In the genomic region with DNA sequence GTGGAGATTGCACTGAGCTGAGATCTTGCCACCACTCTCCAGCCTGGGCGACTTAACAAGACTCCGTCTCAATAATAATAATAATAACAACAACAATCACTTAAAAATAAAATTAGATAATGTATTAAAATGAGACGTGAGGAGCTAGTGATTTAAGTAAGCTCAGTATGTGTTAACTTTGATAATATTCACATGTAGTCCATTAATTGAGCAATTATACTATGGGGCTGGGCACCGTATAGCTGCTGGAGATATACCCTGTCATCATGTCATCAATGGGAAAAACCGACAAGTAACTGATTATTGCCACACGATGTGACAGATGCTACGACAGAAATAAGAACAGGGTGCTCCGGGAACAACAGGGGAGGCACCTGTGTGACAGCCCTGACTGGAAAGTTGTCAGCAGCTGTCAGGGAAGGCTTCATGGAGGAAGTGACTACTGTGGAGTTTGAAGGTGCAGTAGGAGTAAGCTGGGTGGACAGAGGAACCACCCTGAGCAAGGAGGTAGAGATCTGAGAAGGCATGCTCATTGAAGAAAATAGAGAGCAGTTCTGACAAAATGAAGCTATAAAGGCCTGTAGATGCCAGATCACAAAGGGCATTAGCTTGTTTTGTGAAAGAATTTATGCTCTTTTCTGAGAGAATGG, we compare ENCODE assay signal across 8 cellular contexts. TPM values are rescaled to one million over a fixed set of nuclear protein-coding genes. Genes with fewer than 3 reads are reported as not detected.
A peak's percentile ranks its signal among the peaks of the same experiment; 100 is the strongest.
DNase-seq lines count a peak whose midpoint lies in the region; ATAC-seq and TF ChIP-seq lines count a peak whose summit lies in the region.

No MANE protein-coding gene starts in this region.

- H3K4me1 ChIP-seq in iPS-15b (ENCODE audit: control insufficient read depth, insufficient read depth, low read length): peaks cover 11% of the 10 kb centered on the region
- peaks cover 25 to 38% (median 33%) of the 10 kb centered on the region in 4 donors for H3K4me1 ChIP-seq in stomach

- WGBS in stomach, 5 donors: 86 to 94% (median 88%) methylated on average over 8 of the region's 8 CpGs

- H3K27ac ChIP-seq in VCaP: peak overlapping the region; percentile 98
- peak overlapping the region in 4 of 5 donors; percentile 98 to 100 (median 100) for H3K27ac ChIP-seq in stomach

- TF ChIP-seq POLR2A in stomach (IDR thresholded peaks at IDR 0.05): no peak

- H3K36me3 ChIP-seq in iPS-15b (ENCODE audit: control insufficient read depth, insufficient read depth, low read length) (no peaks in the 10 kb centered on the region), stomach (no peaks in the 10 kb centered on the region)

- no peak overlapping the region for H3K9ac ChIP-seq in iPS-15b (ENCODE audit: low read depth, low read length)

- H3K9me3 ChIP-seq in iPS-15b (ENCODE audit: control insufficient read depth, insufficient read depth, low read length) (no peaks in the 10 kb centered on the region), stomach (no peaks in the 10 kb centered on the region)

- ATAC-seq in GM21515 (IDR thresholded peaks at IDR 0.05; ENCODE audit: unreplicated experiment): no peak

- TF ChIP-seq CTCF in VCaP (conservative IDR thresholded peaks at IDR 0.05) (no peak), stomach (IDR thresholded peaks at IDR 0.05) (no peak)

- no peak for TF ChIP-seq EP300 in stomach (IDR thresholded peaks at IDR 0.05)

- intact Hi-C loops in stomach (cut with DNase I; ENCODE audit: low total_unique reads): no loop called here

- H3K27me3 ChIP-seq in iPS-15b (ENCODE audit: control insufficient read depth, insufficient read depth, low read length) (peaks cover 10% of the 10 kb centered on the region), stomach (peaks cover 0 to 14% (median 0%) of the 10 kb centered on the region in 3 donors)

- DNase-seq in NCI-H82 (lab: John Stamatoyannopoulos, UW) (peak; percentile 32), NCI-H82 treated with DMSO at 0.1 percent for 48 hours (lab: John Stamatoyannopoulos, UW; ENCODE audit: unreplicated experiment) (no peak), stomach (no peak), NCI-H69 (lab: John Stamatoyannopoulos, UW) (no peak)
- no peak for DNase-seq in stimulated activated CD4-positive, alpha-beta T cell treated with anti-CD3 and anti-CD28 coated beads, Interleukin-4, amount 100 ng/mL, for 4 hours

- H3K4me3 ChIP-seq in iPS-15b (ENCODE audit: low read depth, low read length) (peak overlapping the region; percentile 91), stomach (peak overlapping the region; percentile 71 to 90 (median 80))

RNA-seq across cellular contexts. Expression of a gene that starts 0.9 kb away (rescaled TPM):
- 10 to 100 TPM in 3 of 5 donors, 1 to 10 TPM in 2; 5.5 to 35.4 (median 16.5) TPM for total RNA-seq in stomach
- polyA plus RNA-seq in stomach: 1 to 10 TPM; 4.5 to 6.3 (median 6.1) TPM
